In the genomic region with DNA sequence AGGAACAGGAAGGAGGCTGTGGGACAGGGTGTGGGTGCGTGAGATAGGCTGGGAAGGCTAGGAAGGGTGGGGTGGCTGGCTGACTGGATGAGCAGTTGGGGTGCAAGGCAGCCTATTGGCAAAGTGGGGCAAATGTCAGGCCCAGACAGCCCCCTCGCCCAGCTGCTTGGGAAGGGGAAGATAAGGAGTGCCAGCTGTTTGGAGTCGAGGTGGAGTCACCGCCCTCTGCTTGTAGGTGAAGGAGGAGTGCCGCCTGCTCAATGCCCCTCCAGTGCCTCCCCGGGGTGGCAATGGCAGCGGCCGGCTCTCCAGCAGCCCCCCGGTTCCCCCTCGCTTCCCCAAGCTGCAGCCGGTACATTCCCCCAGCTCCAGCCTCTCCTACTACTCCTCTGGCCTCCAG, we compare ENCODE assay signal across 14 cellular contexts. TPM values are rescaled to one million over a fixed set of nuclear protein-coding genes. Genes with fewer than 3 reads are reported as not detected.
A peak's percentile ranks its signal among the peaks of the same experiment; 100 is the strongest.
DNase-seq lines count a peak whose midpoint lies in the region; ATAC-seq, FAIRE-seq and TF ChIP-seq lines count a peak whose summit lies in the region.
"Had no signal": no experiment of that assay in that cellular context is flagged by ENCODE, and none has a peak within 500 bp of the region (broad histone marks: within the 10 kb centered on the region; RNA-seq: fewer than 3 reads in every experiment).

No MANE protein-coding gene starts in this region.

- H3K79me2 ChIP-seq in GM23248 (ENCODE audit: insufficient read depth) (no peaks in the 10 kb centered on the region), K562 (ENCODE audit: control insufficient read depth, insufficient read depth, low read length) (peaks cover 9% of the 10 kb centered on the region; the same call in 2 of the 3 replicates)

- POLR2A ChIA-PET in K562 (lab: Yijun Ruan, JAX), result interaction anchor here (0.5 to 1.4 kb wide), 3 partner anchors 11 to 376 kb away, joined by 3 to 4 read pairs (median 4); no protein-coding TSS in a partner anchor

- DNase-seq in AG10803 (ENCODE audit: low read depth), result no peak
- no peak for DNase-seq in GM23248
- DNase-seq in K562 (ENCODE audit: extremely low read depth in 1 of 4, low spot score in 3 of 4), result no peak
- DNase-seq in natural killer cell treated with Interleukin-12 subunit alpha and Interleukin-12 subunit beta and Interleukin-15 and Interleukin-18, amount 100 ng/mL, for 72 hours (ENCODE audit: low spot score), result no peak
- no peak for DNase-seq in dedifferentiated amniotic fluid mesenchymal stem cell (ENCODE audit: extremely low spot score)
- DNase-seq in NCI-H69 (lab: John Stamatoyannopoulos, UW), result no peak
- DNase-seq in NCI-H2029 treated with DMSO at 0.1 percent for 48 hours (lab: John Stamatoyannopoulos, UW), result no peak
- DNase-seq: amniotic stem cell; DMS 273 treated with DMSO at 0.1 percent for 48 hours; effector CD4-positive, alpha-beta T cell; NCI-H345; stimulated activated CD4-positive, alpha-beta T cell treated with anti-CD3 and anti-CD28 coated beads, Interleukin-12 subunit alpha, Interleukin-12 subunit beta, amount 100 ng/mL, for 4 hours; WERI-Rb-1 had no signal

- peak overlapping the region; percentile 90 for H3K9ac ChIP-seq in GM23248
- H3K9ac ChIP-seq in K562 (ENCODE audit: insufficient read depth in 1 of 2, low read depth in 2 of 2, low read length in 2 of 2), result peak overlapping the region; percentile 79 to 92; a peak in 3 of 4 replicates

- peak overlapping the region; percentile 80 for H3K4me3 Mint-ChIP-seq in natural killer cell treated with Interleukin-12 subunit alpha and Interleukin-12 subunit beta and Interleukin-15 and Interleukin-18, amount 100 ng/mL, for 72 hours

- in situ Hi-C loops in GM23248 (cut with MboI) (no loop called here), K562 (cut with MboI) (no loop called here)

- TF ChIP-seq RAD21 in K562 (CRISPR knock-in tag; conservative IDR thresholded peaks at IDR 0.05 in 1 of 2, IDR thresholded peaks at IDR 0.05 in 1 of 2), result no peak

- H3K36me3 ChIP-seq in GM23248 (ENCODE audit: low read depth) (0 out of 2 replicates have a peak, but pooled peaks cover 4% of the 10 kb centered on the region), K562 (ENCODE audit: control insufficient read depth, insufficient read depth, low read length) (peaks cover 28% of the 10 kb centered on the region; the same call in 2 of the 3 replicates)

- H4K20me1 ChIP-seq in GM23248 (ENCODE audit: insufficient read depth) (no peaks in the 10 kb centered on the region), K562 (replicated peaks; ENCODE audit: control insufficient read depth, insufficient read depth, low read length) (peaks cover 5% of the 10 kb centered on the region; the same call in 1 of the 2 replicates)

- ATAC-seq in K562 (no peak), GM18870 (IDR thresholded peaks at IDR 0.05; ENCODE audit: unreplicated experiment) (no peak)
- ATAC-seq in natural killer cell treated with Interleukin-12 subunit alpha and Interleukin-12 subunit beta and Interleukin-15 and Interleukin-18, amount 100 ng/mL, for 72 hours, result no peak

- no peak for TF ChIP-seq POLR2A in K562 (conservative IDR thresholded peaks at IDR 0.05)

- intact Hi-C loops in K562 (cut with micrococcal nuclease), result no loop called here

- no peak for FAIRE-seq in K562 (lab: Jason Lieb, UNC)

- H3K27me3 Mint-ChIP-seq in natural killer cell treated with Interleukin-12 subunit alpha and Interleukin-12 subunit beta and Interleukin-15 and Interleukin-18, amount 100 ng/mL, for 72 hours, result peaks cover 4 to 5% of the 10 kb centered on the region in 2 donors

- no peaks in the 10 kb centered on the region for H3K9me3 Mint-ChIP-seq in natural killer cell treated with Interleukin-12 subunit alpha and Interleukin-12 subunit beta and Interleukin-15 and Interleukin-18, amount 100 ng/mL, for 72 hours

- H3K4me3 ChIP-seq in AG10803 (ENCODE audit: low read length), result peak overlapping the region; percentile 69
- peak overlapping the region; percentile 91 for H3K4me3 ChIP-seq in GM23248
- peak overlapping the region; percentile 68 for H3K4me3 ChIP-seq in K562

- H3K27ac Mint-ChIP-seq in natural killer cell treated with Interleukin-12 subunit alpha and Interleukin-12 subunit beta and Interleukin-15 and Interleukin-18, amount 100 ng/mL, for 72 hours, result no peak overlapping the region

- CTCF ChIA-PET in K562 (lab: Yijun Ruan, JAX; ENCODE audit: low intra/inter-chr PET ratio), result no interaction called here

- H3K9me3 ChIP-seq in GM23248 (ENCODE audit: low read depth) (no peaks in the 10 kb centered on the region), K562 (replicated peaks; ENCODE audit: control insufficient read depth, insufficient read depth, low read depth, low read length) (no peaks in the 10 kb centered on the region)

- TF ChIP-seq EP300 in K562 (IDR thresholded peaks at IDR 0.05; ENCODE audit: low read length), result no peak

- H3F3A ChIP-seq in GM23248 (ENCODE audit: insufficient read depth), result no peaks in the 10 kb centered on the region

- H3K9me2 ChIP-seq in GM23248 (ENCODE audit: insufficient read depth), result no peaks in the 10 kb centered on the region

- WGBS in GM23248 (ENCODE audit: low coverage in 1 of 2, low lambda C conversion rate in 2 of 2, missing lambda C conversion rate in 2 of 2), 2 experiments, result 77 to 82% methylated on average over 10 to 11 of the region's 11 CpGs
- WGBS in K562 (ENCODE audit: insufficient coverage, low coverage, missing lambda C conversion rate), result 90% methylated on average over 8 of the region's 11 CpGs

- no peaks in the 10 kb centered on the region for H3K9me1 ChIP-seq in K562 (ENCODE audit: control insufficient read depth, insufficient read depth, low read length)

- H3K27ac ChIP-seq in GM23248 (no peak overlapping the region), K562 (ENCODE audit: extremely low read depth, low read depth, low read length) (no peak overlapping the region)
- H3K27ac ChIP-seq: WERI-Rb-1 had no signal

- TF ChIP-seq CTCF in AG10803 (conservative IDR thresholded peaks at IDR 0.05; ENCODE audit: low read length) (no peak), K562 (IDR thresholded peaks at IDR 0.05 in 2 of 3, conservative IDR thresholded peaks at IDR 0.05 in 1 of 3; ENCODE audit: insufficient read depth in 2 of 3, low read depth in 1 of 3, low read length in 3 of 3) (no peak)

- no TSS peak for BruUV-seq in K562 (replicated peaks; lab: Mats Ljungman, UMichigan)

- peak overlapping the region; percentile 94 for H2AFZ ChIP-seq in GM23248
- no peak overlapping the region; the same call in 1 of the 2 replicates for H2AFZ ChIP-seq in K562 (ENCODE audit: low read depth, low read length)

- H3K4me2 ChIP-seq in GM23248 (ENCODE audit: unreplicated experiment) (peak overlapping the region; percentile 86), K562 (ENCODE audit: insufficient read depth, low read length) (peak overlapping the region; percentile 77)

- no peaks in the 10 kb centered on the region for H3K36me3 Mint-ChIP-seq in natural killer cell treated with Interleukin-12 subunit alpha and Interleukin-12 subunit beta and Interleukin-15 and Interleukin-18, amount 100 ng/mL, for 72 hours

- peaks cover 4 to 7% of the 10 kb centered on the region in 2 donors for H3K4me1 Mint-ChIP-seq in natural killer cell treated with Interleukin-12 subunit alpha and Interleukin-12 subunit beta and Interleukin-15 and Interleukin-18, amount 100 ng/mL, for 72 hours (ENCODE audit: low read depth in 2 of 2)

- H3K4me1 ChIP-seq in GM23248 (ENCODE audit: insufficient read depth) (0 out of 2 replicates have a peak, but pooled peaks cover 2% of the 10 kb centered on the region), K562 (replicated peaks in 1 of 2; ENCODE audit: control insufficient read depth in 2 of 2, insufficient read depth in 2 of 2, low read length in 2 of 2) (peaks cover 14 to 35% of the 10 kb centered on the region in 2 experiments; a peak in 4 of 5 replicates)

- H3K27me3 ChIP-seq in GM23248 (replicated peaks; ENCODE audit: insufficient read depth), result no peaks in the 10 kb centered on the region
- no peaks in the 10 kb centered on the region for H3K27me3 ChIP-seq in K562 (ENCODE audit: control insufficient read depth in 2 of 2, insufficient read depth in 2 of 2, low read length in 2 of 2)

RNA-seq across cellular contexts. Expression of a gene that starts 13.1 kb away (rescaled TPM):
- 1.8 and 2.5 TPM in 2 replicates for total RNA-seq in GM23248 (2014; rRNA removed; shearing (Covaris generic))
- 5.9 TPM in 2 replicates for polyA plus RNA-seq in GM23248 (2016; fragmentation: Nextera tagmentation; extraction: Ambion mirVana)
- total RNA-seq in K562 (2011; cell fraction: chromatin; rRNA removed; ENCODE audit: low replicate concordance), result 9.3 and 20.6 TPM in 2 replicates
- total RNA-seq in K562 (2011; cell fraction: nucleolus; rRNA removed), result 11.8 and 13.2 TPM in 2 replicates
- total RNA-seq in K562 (2011; cell fraction: nucleoplasm; rRNA removed), result 12.0 and 16.1 TPM in 2 replicates
- total RNA-seq in K562 (2014; rRNA removed), result 2.5 and 4.7 TPM in 2 replicates
- 1.3 and 1.7 TPM in 2 replicates for total RNA-seq in K562 (2014; rRNA removed; fragmentation: Illumina TruSeq; extraction: Trizol)
- 1.5 and 1.7 TPM in 2 replicates for total RNA-seq in K562 (2015; rRNA removed; fragmentation: Illumina TruSeq; extraction: Trizol)
- 11.5 and 12.4 TPM in 2 replicates for total RNA-seq in K562 (2021)
- 4.6 and 5.0 TPM in 2 replicates for polyA plus RNA-seq in K562 (2011; rRNA removed)
- polyA plus RNA-seq in K562 (2011; cell fraction: cytosol; rRNA removed), result 6.3 and 10.6 TPM in 2 replicates
- polyA plus RNA-seq in K562 (2011; cell fraction: nucleus; rRNA removed), result 9.6 and 16.4 TPM in 2 replicates
- polyA plus RNA-seq in K562 (2012), result 6.7 and 10.0 TPM in 2 replicates
- polyA plus RNA-seq in K562 (2014; fragmentation: Illumina TruSeq; extraction: Trizol), result 5.4 and 6.9 TPM in 2 replicates
- polyA plus RNA-seq in K562 (2014; fragmentation: Nextera tagmentation; extraction: Ambion mirVana), result 1 to 10 TPM; 1.7 to 2.2 TPM
- 4.6 and 7.6 TPM in 2 replicates for polyA plus RNA-seq in K562 (2014; rRNA removed)
- 2.9 and 4.5 TPM in 2 replicates for polyA minus RNA-seq in K562 (2011; rRNA and poly(A)+ RNA removed)
- 4.6 and 5.2 TPM in 2 replicates for polyA minus RNA-seq in K562 (2011; cell fraction: cytosol; rRNA and poly(A)+ RNA removed)
- polyA minus RNA-seq in K562 (2011; cell fraction: nucleus; rRNA and poly(A)+ RNA removed), result 3.2 and 3.7 TPM in 2 replicates
- 1 to 10 TPM; 4.1 TPM for total RNA-seq in natural killer cell treated with Interleukin-12 subunit alpha and Interleukin-12 subunit beta and Interleukin-15 and Interleukin-18, amount 100 ng/mL, for 72 hours

RNA-seq across cellular contexts. Expression of a gene that starts 58.5 kb away (rescaled TPM):
- 106 and 121 TPM in 2 replicates for total RNA-seq in GM23248 (2014; rRNA removed; shearing (Covaris generic))
- polyA plus RNA-seq in GM23248 (2016; fragmentation: Nextera tagmentation; extraction: Ambion mirVana) (122 and 125 TPM in 2 replicates), K562 (2011; rRNA removed) (183 and 214 TPM in 2 replicates), K562 (2014; fragmentation: Illumina TruSeq; extraction: Trizol) (224 and 246 TPM in 2 replicates), K562 (2014; fragmentation: Nextera tagmentation; extraction: Ambion mirVana) (100 to 1,000 TPM; 152 to 326 TPM), K562 (2014; rRNA removed) (140 and 145 TPM in 2 replicates)
- total RNA-seq in K562 (2011; cell fraction: chromatin; rRNA removed; ENCODE audit: low replicate concordance), result 66.4 and 94.3 TPM in 2 replicates
- 54.4 and 55.7 TPM in 2 replicates for total RNA-seq in K562 (2011; cell fraction: nucleolus; rRNA removed)
- total RNA-seq in K562 (2011; cell fraction: nucleoplasm; rRNA removed), result 67.3 and 77.3 TPM in 2 replicates
- total RNA-seq in K562 (2014; rRNA removed) (187 and 203 TPM in 2 replicates), K562 (2014; rRNA removed; fragmentation: Illumina TruSeq; extraction: Trizol) (207 and 219 TPM in 2 replicates), K562 (2015; rRNA removed; fragmentation: Illumina TruSeq; extraction: Trizol) (195 and 202 TPM in 2 replicates), K562 (2021) (186 and 196 TPM in 2 replicates)
- 99.3 and 152 TPM in 2 replicates for polyA plus RNA-seq in K562 (2011; cell fraction: cytosol; rRNA removed)
- polyA plus RNA-seq in K562 (2011; cell fraction: nucleus; rRNA removed), result 83.4 and 104 TPM in 2 replicates
- 174 and 251 TPM in 2 replicates for polyA plus RNA-seq in K562 (2012)
- 329 and 345 TPM in 2 replicates for polyA minus RNA-seq in K562 (2011; rRNA and poly(A)+ RNA removed)
- polyA minus RNA-seq in K562 (2011; cell fraction: cytosol; rRNA and poly(A)+ RNA removed), result 151 and 156 TPM in 2 replicates
- polyA minus RNA-seq in K562 (2011; cell fraction: nucleus; rRNA and poly(A)+ RNA removed), result 31.8 and 68.9 TPM in 2 replicates
- 100 to 1,000 TPM in 1 of 2 donors, 10 to 100 TPM in 1; 80.4 to 108 TPM for total RNA-seq in natural killer cell treated with Interleukin-12 subunit alpha and Interleukin-12 subunit beta and Interleukin-15 and Interleukin-18, amount 100 ng/mL, for 72 hours

RNA-seq across cellular contexts. Expression of a gene that starts 58.8 kb away (rescaled TPM):
- total RNA-seq in GM23248 (2014; rRNA removed; shearing (Covaris generic)), result 93.3 and 99.2 TPM in 2 replicates
- polyA plus RNA-seq in GM23248 (2016; fragmentation: Nextera tagmentation; extraction: Ambion mirVana) (139 and 140 TPM in 2 replicates), K562 (2011; rRNA removed) (109 and 126 TPM in 2 replicates), K562 (2014; fragmentation: Illumina TruSeq; extraction: Trizol) (77.3 and 92.0 TPM in 2 replicates), K562 (2014; fragmentation: Nextera tagmentation; extraction: Ambion mirVana) (100 to 1,000 TPM; 198 to 199 TPM), K562 (2014; rRNA removed) (84.6 and 94.9 TPM in 2 replicates)
- 78.9 and 152 TPM in 2 replicates for total RNA-seq in K562 (2011; cell fraction: chromatin; rRNA removed; ENCODE audit: low replicate concordance)
- 49.4 and 56.5 TPM in 2 replicates for total RNA-seq in K562 (2011; cell fraction: nucleolus; rRNA removed)
- total RNA-seq in K562 (2011; cell fraction: nucleoplasm; rRNA removed), result 97.7 and 134 TPM in 2 replicates
- total RNA-seq in K562 (2014; rRNA removed) (67.3 and 71.4 TPM in 2 replicates), K562 (2014; rRNA removed; fragmentation: Illumina TruSeq; extraction: Trizol) (103 and 109 TPM in 2 replicates), K562 (2015; rRNA removed; fragmentation: Illumina TruSeq; extraction: Trizol) (86.8 and 93.1 TPM in 2 replicates), K562 (2021) (100 and 109 TPM in 2 replicates)
- polyA plus RNA-seq in K562 (2011; cell fraction: cytosol; rRNA removed), result 66.1 and 128 TPM in 2 replicates
- 67.1 and 91.6 TPM in 2 replicates for polyA plus RNA-seq in K562 (2011; cell fraction: nucleus; rRNA removed)
- polyA plus RNA-seq in K562 (2012), result 85.6 and 104 TPM in 2 replicates
- polyA minus RNA-seq in K562 (2011; rRNA and poly(A)+ RNA removed), result 189 and 209 TPM in 2 replicates
- polyA minus RNA-seq in K562 (2011; cell fraction: cytosol; rRNA and poly(A)+ RNA removed), result 50.2 and 61.6 TPM in 2 replicates
- 29.5 and 56.9 TPM in 2 replicates for polyA minus RNA-seq in K562 (2011; cell fraction: nucleus; rRNA and poly(A)+ RNA removed)
- total RNA-seq in natural killer cell treated with Interleukin-12 subunit alpha and Interleukin-12 subunit beta and Interleukin-15 and Interleukin-18, amount 100 ng/mL, for 72 hours, result 10 to 100 TPM; 49.1 to 58.1 TPM
